23 cellular contexts compared by ENCODE assay signal in the genomic region with DNA sequence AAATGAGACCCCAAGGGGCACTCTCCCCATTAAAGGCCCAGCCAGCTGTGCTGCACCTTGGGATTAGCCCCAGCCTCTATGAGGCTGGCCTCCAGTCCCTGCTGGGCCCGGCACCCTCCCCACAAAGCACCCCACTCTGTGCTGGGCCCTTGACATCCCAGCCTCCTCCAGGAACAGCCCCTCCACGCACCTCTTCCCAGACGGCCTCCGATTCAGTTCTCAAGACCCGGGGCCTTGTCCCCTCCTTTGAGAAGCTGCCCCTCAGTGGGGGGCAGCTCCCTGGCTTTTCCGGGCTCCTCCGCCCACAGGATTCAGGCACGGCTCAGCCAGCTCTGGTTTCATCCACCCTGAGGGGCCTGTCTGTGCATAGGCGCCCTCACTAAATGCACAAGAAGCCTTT.
A peak's percentile ranks its signal among the peaks of the same experiment; 100 is the strongest.
DNase-seq lines count a peak whose midpoint lies in the region; ATAC-seq, FAIRE-seq and TF ChIP-seq lines count a peak whose summit lies in the region.
"Had no signal": no experiment of that assay in that cellular context is flagged by ENCODE, and none has a peak within 500 bp of the region (broad histone marks: within the 10 kb centered on the region; RNA-seq: fewer than 3 reads in every experiment).

No MANE protein-coding gene starts in this region.

- peak overlapping the region; percentile 32; the same call in 1 of the 2 replicates for H2BK15ac ChIP-seq in H1 (ENCODE audit: low read length)

- H4K91ac ChIP-seq in H1 (replicated peaks; ENCODE audit: insufficient read length, low read length), result peak overlapping the region; percentile 54

- no peaks in the 10 kb centered on the region for H3K9me3 ChIP-seq in breast epithelium
- peaks cover 3 to 6% of the 10 kb centered on the region in 2 experiments; a peak in 3 of 4 replicates for H3K9me3 ChIP-seq in H1 (ENCODE audit: insufficient read depth in 2 of 2, low read depth in 1 of 2, low read length in 1 of 2)
- H3K9me3 ChIP-seq in neural progenitor cell (ENCODE audit: low read depth), result no peaks in the 10 kb centered on the region
- H3K9me3 ChIP-seq: gastrocnemius medialis, psoas muscle had no signal

- H2AFZ ChIP-seq in H1 (ENCODE audit: low read length), result no peak overlapping the region
- H2AFZ ChIP-seq in neural progenitor cell (replicated peaks), result no peak overlapping the region

- no peak for FAIRE-seq in H1 (lab: Jason Lieb, UNC)
- FAIRE-seq: GM12891, urothelium cell line had no signal

- peak overlapping the region; percentile 82; the same call in 1 of the 2 replicates for H2BK5ac ChIP-seq in H1 (ENCODE audit: low read depth, low read length)

- peak overlapping the region; percentile 88; the same call in 1 of the 2 replicates for H2BK20ac ChIP-seq in H1 (ENCODE audit: low read length)

- peaks cover 7% of the 10 kb centered on the region for H3K36me3 ChIP-seq in breast epithelium
- no peaks in the 10 kb centered on the region for H3K36me3 ChIP-seq in H1 (ENCODE audit: control insufficient read depth in 2 of 4, insufficient read depth in 4 of 4, low read length in 3 of 4)
- H3K36me3 ChIP-seq in neural progenitor cell, result no peaks in the 10 kb centered on the region
- H3K36me3 ChIP-seq: gastrocnemius medialis, WERI-Rb-1 had no signal

- intact Hi-C loops in MCF 10A (cut with micrococcal nuclease) (no loop called here), breast epithelium (cut with DNase I; ENCODE audit: low total_unique reads) (loop anchor here (1.0 kb wide), 1 partner anchor 30 kb away; no protein-coding TSS in a partner anchor)

- no peak for TF ChIP-seq RAD21 in H1 (IDR thresholded peaks at IDR 0.05 in 1 of 2, conservative IDR thresholded peaks at IDR 0.05 in 1 of 2; ENCODE audit: low read depth in 2 of 2, low read length in 2 of 2)

- peaks cover 0 to 8% of the 10 kb centered on the region in 2 donors for H3K4me1 ChIP-seq in breast epithelium
- peaks cover 18 to 39% (median 27%) of the 10 kb centered on the region in 4 experiments for H3K4me1 ChIP-seq in H1 (replicated peaks in 1 of 4; ENCODE audit: control insufficient read depth in 3 of 4, insufficient read depth in 4 of 4, low read length in 3 of 4)
- H3K4me1 ChIP-seq in neural progenitor cell, result peaks cover 27% of the 10 kb centered on the region
- H3K4me1 ChIP-seq: gastrocnemius medialis, psoas muscle had no signal

- POLR2A ChIA-PET in MCF 10A (lab: Yijun Ruan, JAX), result no interaction called here
- POLR2A ChIA-PET in H1 (lab: Charles Lee; ENCODE audit: partially characterized antibody), result interaction anchor here (0.8 to 1.0 kb wide), 4 partner anchors 11 to 91 kb away, joined by 3 read pairs; no protein-coding TSS in a partner anchor

- H2BK120ac ChIP-seq in H1 (replicated peaks; ENCODE audit: low read depth, low read length), result peak overlapping the region; percentile 75

- H3K4ac ChIP-seq in H1 (replicated peaks; ENCODE audit: insufficient read length, low read depth, low read length), result peak overlapping the region; percentile 3

- no peaks in the 10 kb centered on the region for H3K79me2 ChIP-seq in H1 (ENCODE audit: control insufficient read depth in 1 of 2, insufficient read depth in 2 of 2, low read length in 2 of 2)
- no peaks in the 10 kb centered on the region for H3K79me2 ChIP-seq in neural progenitor cell (ENCODE audit: low read depth)

- H3K9ac ChIP-seq in H1 (replicated peaks in 1 of 4; ENCODE audit: extremely low read depth in 1 of 4, low read depth in 3 of 4, low read length in 3 of 4) (no peak overlapping the region), neural progenitor cell (no peak overlapping the region)

- H2AK5ac ChIP-seq in H1 (ENCODE audit: low read depth, low read length), result 0 out of 2 replicates have a peak overlapping the region, but pooled peaks have one; percentile 69

- H3K27me3 Mint-ChIP-seq in MCF 10A (ENCODE audit: insufficient read depth, unreplicated experiment), result no peaks in the 10 kb centered on the region
- peaks cover 7% of the 10 kb centered on the region for H3K27me3 Mint-ChIP-seq in neural progenitor cell (ENCODE audit: insufficient read depth, low read depth)
- H3K27me3 Mint-ChIP-seq: natural killer cell treated with Interleukin-12 subunit alpha and Interleukin-12 subunit beta and Interleukin-15 and Interleukin-18, amount 100 ng/mL, for 72 hours had no signal

- TF ChIP-seq POLR2A in breast epithelium (IDR thresholded peaks at IDR 0.05) (no peak), H1 (IDR thresholded peaks at IDR 0.05; ENCODE audit: control extremely low read depth in 1 of 2, low read depth in 2 of 2, low read length in 2 of 2) (no peak)

- H3K4me3 Mint-ChIP-seq in MCF 10A (ENCODE audit: unreplicated experiment), result no peak overlapping the region
- no peak overlapping the region for H3K4me3 Mint-ChIP-seq in neural progenitor cell
- H3K4me3 Mint-ChIP-seq: activated CD4-positive, alpha-beta memory T cell treated with anti-CD3 and anti-CD28 coated beads for 36 hours; natural killer cell treated with Interleukin-12 subunit alpha and Interleukin-12 subunit beta and Interleukin-15 and Interleukin-18, amount 100 ng/mL, for 72 hours had no signal

- H3K14ac ChIP-seq in H1 (ENCODE audit: insufficient read length), result no peak overlapping the region

- H3K23me2 ChIP-seq in H1 (ENCODE audit: low read depth, low read length), result no peaks in the 10 kb centered on the region; the same call in 1 of the 2 replicates

- peak overlapping the region; percentile 17 for H3K56ac ChIP-seq in H1 (replicated peaks; ENCODE audit: insufficient read length, low read depth, low read length)

- no peak for TF ChIP-seq CTCF in MCF 10A (IDR thresholded peaks at IDR 0.05; ENCODE audit: unreplicated experiment)
- TF ChIP-seq CTCF in breast epithelium (IDR thresholded peaks at IDR 0.05), result no peak
- TF ChIP-seq CTCF in H1 (IDR thresholded peaks at IDR 0.05; ENCODE audit: control extremely low read depth in 1 of 3, insufficient read depth in 1 of 3, low read depth in 1 of 3, low read length in 3 of 3), result no peak
- no peak for TF ChIP-seq CTCF in neural progenitor cell (IDR thresholded peaks at IDR 0.05)

- H3K18ac ChIP-seq in H1 (ENCODE audit: extremely low read depth, low read length), result peak overlapping the region; percentile 20

- peak overlapping the region; percentile 51 for H3K27ac Mint-ChIP-seq in MCF 10A (ENCODE audit: low read depth, unreplicated experiment)
- H3K27ac Mint-ChIP-seq in neural progenitor cell, result peak overlapping the region; percentile 76
- H3K27ac Mint-ChIP-seq: activated CD4-positive, alpha-beta memory T cell treated with anti-CD3 and anti-CD28 coated beads for 36 hours; natural killer cell treated with Interleukin-12 subunit alpha and Interleukin-12 subunit beta and Interleukin-15 and Interleukin-18, amount 100 ng/mL, for 72 hours had no signal

- no peak for ATAC-seq in HG03280 (IDR thresholded peaks at IDR 0.05; ENCODE audit: unreplicated experiment)
- no peak for ATAC-seq in GM21528 (IDR thresholded peaks at IDR 0.05; ENCODE audit: low FRiP score, unreplicated experiment)
- ATAC-seq: gastrocnemius medialis; natural killer cell treated with Interleukin-12 subunit alpha and Interleukin-12 subunit beta and Interleukin-15 and Interleukin-18, amount 100 ng/mL, for 72 hours; stimulated activated naive CD8-positive, alpha-beta T cell treated with anti-CD3 and anti-CD28 coated beads, Interleukin-15, Interleukin-2, amounts not matched to agents 100 U/mL and 50 U/mL, for 24 hours had no signal

- H4K8ac ChIP-seq in H1 (ENCODE audit: extremely low read depth, insufficient read depth, low read length), result no peak overlapping the region

- no peaks in the 10 kb centered on the region for H4K20me1 ChIP-seq in H1 (replicated peaks in 1 of 2; ENCODE audit: control insufficient read depth in 1 of 2, insufficient read depth in 2 of 2, low read length in 2 of 2)
- H4K20me1 ChIP-seq in neural progenitor cell (ENCODE audit: low read depth), result no peaks in the 10 kb centered on the region

- H3K79me1 ChIP-seq in H1 (ENCODE audit: low read depth, low read length), result no peaks in the 10 kb centered on the region

- H3K9me3 Mint-ChIP-seq in MCF 10A (ENCODE audit: unreplicated experiment) (no peaks in the 10 kb centered on the region), neural progenitor cell (peaks cover 7% of the 10 kb centered on the region)
- H3K9me3 Mint-ChIP-seq: activated CD4-positive, alpha-beta memory T cell treated with anti-CD3 and anti-CD28 coated beads for 36 hours; natural killer cell treated with Interleukin-12 subunit alpha and Interleukin-12 subunit beta and Interleukin-15 and Interleukin-18, amount 100 ng/mL, for 72 hours had no signal

- 76% methylated on average over 9 of the region's 9 CpGs; no CpG with 5 or more reads in 1 of the 2 experiments for whole genome bisulfite sequencing in H1 (ENCODE audit: extremely low coverage in 1 of 2, insufficient coverage in 1 of 2, insufficient read length in 1 of 2, insufficient replicate concordance in 2 of 2, low coverage in 1 of 2, low lambda C conversion rate in 2 of 2, missing lambda C conversion rate in 1 of 2), 2 experiments

- H3K27me3 ChIP-seq in breast epithelium, result no peaks in the 10 kb centered on the region
- no peaks in the 10 kb centered on the region for H3K27me3 ChIP-seq in H1 (replicated peaks in 1 of 4; ENCODE audit: control insufficient read depth in 3 of 4, extremely low read depth in 1 of 4, insufficient read depth in 3 of 4, low read length in 3 of 4)
- H3K27me3 ChIP-seq in neural progenitor cell, result no peaks in the 10 kb centered on the region
- H3K27me3 ChIP-seq: gastrocnemius medialis had no signal

- H3F3A ChIP-seq in neural progenitor cell (ENCODE audit: low read depth), result peaks cover 9% of the 10 kb centered on the region

- no peak overlapping the region for H3K23ac ChIP-seq in H1 (ENCODE audit: insufficient read length)

- no peak overlapping the region for H4K5ac ChIP-seq in H1 (ENCODE audit: insufficient read length, low read depth, low read length)

- H2BK12ac ChIP-seq in H1 (ENCODE audit: low read depth, low read length), result peak overlapping the region; percentile 99; the same call in 1 of the 2 replicates

- TF ChIP-seq EP300 in H1 (IDR thresholded peaks at IDR 0.05; ENCODE audit: borderline replicate concordance in 1 of 2, low read depth in 2 of 2, low read length in 2 of 2), result no peak

- BruUV-seq in MCF 10A (replicated peaks; lab: Mats Ljungman, UMichigan), result no TSS peak

- no peak overlapping the region for H3K4me3 ChIP-seq in breast epithelium
- H3K4me3 ChIP-seq in H1 (ENCODE audit: extremely low read depth in 1 of 4, insufficient read depth in 2 of 4, low read depth in 3 of 4, low read length in 4 of 4), result no peak overlapping the region
- H3K4me3 ChIP-seq in neural progenitor cell, result no peak overlapping the region
- H3K4me3 ChIP-seq: gastrocnemius medialis, psoas muscle, skin epidermis had no signal

- DNase-seq in MCF 10A (ENCODE audit: unreplicated experiment) (no peak), breast epithelium (ENCODE audit: low spot score in 2 of 2) (no peak), H1 (ENCODE audit: low read depth in 1 of 2, low spot score in 2 of 2) (no peak), neural progenitor cell (ENCODE audit: low spot score) (peak; percentile 29), ureter (ENCODE audit: low spot score) (peak; percentile 37), RPMI8226 (no peak)
- DNase-seq: 8988T; activated CD4-positive, alpha-beta memory T cell treated with anti-CD3 and anti-CD28 coated beads for 36 hours; DMS79; gastrocnemius medialis; mammary epithelial cell; NCI-H1694; NCI-H226; psoas muscle; stimulated activated naive CD8-positive, alpha-beta T cell treated with anti-CD3 and anti-CD28 coated beads, Interleukin-15, Interleukin-2, amounts not matched to agents 100 U/mL and 50 U/mL, for 24 hours; T-helper 2 cell; WERI-Rb-1 had no signal

- H3K4me1 Mint-ChIP-seq in MCF 10A (ENCODE audit: insufficient read depth, unreplicated experiment) (no peaks in the 10 kb centered on the region), neural progenitor cell (peaks cover 30% of the 10 kb centered on the region)

- CTCF ChIA-PET in MCF 10A (lab: Yijun Ruan, JAX) (interaction anchor here (0.7 kb wide), 1 partner anchor 135 kb away, joined by 3 read pairs; no protein-coding TSS in a partner anchor), H1 (lab: Charles Lee; ENCODE audit: partially characterized antibody) (interaction anchor here (0.8 to 6.0 kb wide), 8 partner anchors 7 to 55 kb away, joined by 3 to 39 read pairs (median 6); no protein-coding TSS in a partner anchor)

- H3K4me2 ChIP-seq in H1 (ENCODE audit: insufficient read depth in 1 of 2, low read depth in 2 of 2, low read length in 2 of 2) (0 out of 4 replicates have a peak overlapping the region, but pooled peaks of 1 of the 2 experiments have one; percentile 8), neural progenitor cell (peak overlapping the region; percentile 31)

- H3K27ac ChIP-seq in breast epithelium (no peak overlapping the region), H1 (ENCODE audit: low read depth, low read length) (no peak overlapping the region), neural progenitor cell (no peak overlapping the region)
- H3K27ac ChIP-seq: gastrocnemius medialis, psoas muscle, skin epidermis, WERI-Rb-1 had no signal

- H3K36me3 Mint-ChIP-seq in MCF 10A (ENCODE audit: insufficient read depth, unreplicated experiment) (peaks cover 21% of the 10 kb centered on the region), neural progenitor cell (no peaks in the 10 kb centered on the region)
- H3K36me3 Mint-ChIP-seq: activated CD4-positive, alpha-beta memory T cell treated with anti-CD3 and anti-CD28 coated beads for 36 hours; natural killer cell treated with Interleukin-12 subunit alpha and Interleukin-12 subunit beta and Interleukin-15 and Interleukin-18, amount 100 ng/mL, for 72 hours had no signal

Comparison
In these comparisons a context has a peak if more than half of its experiments do, and no peak if none do; other contexts are left out.
1. DNase-seq: peak in neural progenitor cell (single experiment) and ureter (single experiment); none in MCF 10A (single experiment), breast epithelium (0 of 2), H1 (0 of 2) and RPMI8226 (single experiment).